29 cellular contexts compared by ENCODE assay signal in genomic region chr9:131614340-131614739, GRCh38.
"Had no signal": no experiment of that assay in that cellular context is flagged by ENCODE, and none has a peak within 500 bp of the region (broad histone marks: within the 10 kb centered on the region; RNA-seq: fewer than 3 reads in every experiment).

No MANE protein-coding gene starts in this region.

- H3K27ac Mint-ChIP-seq: activated CD4-positive, alpha-beta T cell treated with anti-CD3 and anti-CD28 coated beads for 36 hours; activated naive CD4-positive, alpha-beta T cell treated with anti-CD3 and anti-CD28 coated beads, Interleukin-2, amount 50 U/mL, for 24 hours; activated naive CD8-positive, alpha-beta T cell treated with anti-CD3 and anti-CD28 coated beads, Interleukin-2, amount 50 U/mL, for 24 hours; endodermal cell had no signal

- H3K9me3 Mint-ChIP-seq: activated naive CD4-positive, alpha-beta T cell treated with anti-CD3 and anti-CD28 coated beads, Interleukin-2, amount 50 U/mL, for 24 hours; activated naive CD8-positive, alpha-beta T cell treated with anti-CD3 and anti-CD28 coated beads, Interleukin-2, amount 50 U/mL, for 24 hours; activated T-helper 17 cell treated with anti-CD3 and anti-CD28 coated beads, Interleukin-2, amount 50 U/mL, for 72 hours; endodermal cell; immature natural killer cell; naive B cell had no signal

- H3K4me1 Mint-ChIP-seq: activated CD4-positive, alpha-beta T cell treated with anti-CD3 and anti-CD28 coated beads for 36 hours; activated naive CD8-positive, alpha-beta T cell treated with anti-CD3 and anti-CD28 coated beads, Interleukin-2, amount 50 U/mL, for 24 hours had no signal

- ATAC-seq: activated CD4-positive, alpha-beta T cell treated with anti-CD3 and anti-CD28 coated beads for 36 hours; activated naive CD8-positive, alpha-beta T cell treated with anti-CD3 and anti-CD28 coated beads, Interleukin-2, amount 50 U/mL, for 24 hours; activated T-helper 17 cell treated with anti-CD3 and anti-CD28 coated beads, Interleukin-2, amount 50 U/mL, for 72 hours; esophagus mucosa; heart left ventricle; left colon; pancreas; sciatic nerve; SK-N-SH treated with all-trans-retinoic acid at 6 μM for 48 hours had no signal

- H3K27me3 Mint-ChIP-seq: activated CD4-positive, alpha-beta T cell treated with anti-CD3 and anti-CD28 coated beads for 36 hours; activated naive CD4-positive, alpha-beta T cell treated with anti-CD3 and anti-CD28 coated beads, Interleukin-2, amount 50 U/mL, for 24 hours; activated naive CD8-positive, alpha-beta T cell treated with anti-CD3 and anti-CD28 coated beads, Interleukin-2, amount 50 U/mL, for 24 hours; activated T-helper 17 cell treated with anti-CD3 and anti-CD28 coated beads, Interleukin-2, amount 50 U/mL, for 72 hours; naive B cell had no signal

- DNase-seq: activated CD4-positive, alpha-beta T cell treated with anti-CD3 and anti-CD28 coated beads for 36 hours; activated CD4-positive, CD25-positive, alpha-beta regulatory T cell; activated naive CD8-positive, alpha-beta T cell treated with anti-CD3 and anti-CD28 coated beads, Interleukin-2, amount 50 U/mL, for 24 hours; activated T-cell treated with anti-CD3 and anti-CD28 coated beads for 4 hours; amygdala; caudate nucleus; cortex of kidney; endodermal cell; foreskin fibroblast; hypothalamus; immature natural killer cell; kidney; left colon; mesenchymal stem cell; naive B cell; nucleus accumbens; retina; small intestine; stimulated activated CD4-positive, alpha-beta T cell treated with anti-CD3 and anti-CD28 coated beads, Interleukin-4, amount 100 ng/mL, for 24 hours; stimulated activated CD8-positive, alpha-beta memory T cell treated with anti-CD3 and anti-CD28 coated beads, Interleukin-4, amount 100 ng/mL, for 48 hours; stimulated activated naive CD4-positive, alpha-beta T cell treated with Interleukin-2 at 50 U/mL for 16 hours; T-helper 2 cell had no signal

- H3K4me3 Mint-ChIP-seq: activated CD4-positive, alpha-beta T cell treated with anti-CD3 and anti-CD28 coated beads for 36 hours; activated naive CD4-positive, alpha-beta T cell treated with anti-CD3 and anti-CD28 coated beads, Interleukin-2, amount 50 U/mL, for 24 hours; activated naive CD8-positive, alpha-beta T cell treated with anti-CD3 and anti-CD28 coated beads, Interleukin-2, amount 50 U/mL, for 24 hours; activated T-helper 17 cell treated with anti-CD3 and anti-CD28 coated beads, Interleukin-2, amount 50 U/mL, for 72 hours; endodermal cell; immature natural killer cell; naive B cell had no signal
